In genomic region chr18:62369129-62369644, GRCh38 we compare ENCODE assay signal across 19 cellular contexts. TPM values are rescaled to one million over a fixed set of nuclear protein-coding genes. Genes with fewer than 3 reads are reported as not detected.
"Had no signal": no experiment of that assay in that cellular context is flagged by ENCODE, and none has a peak within 500 bp of the region (broad histone marks: within the 10 kb centered on the region; RNA-seq: fewer than 3 reads in every experiment).

No MANE protein-coding gene starts in this region.

- H3K27me3 ChIP-seq: colonic mucosa, hepatocyte, neutrophil, testis, tibial nerve had no signal

- H3K4me3 Mint-ChIP-seq: nephron progenitor cell; stimulated activated naive B cell treated with anti-CD40 and anti-IgM and Interleukin-4, amounts not matched to agents 10 μg/mL and 1 μg/mL and 100 μg/mL, for 72 hours; stimulated activated naive CD8-positive, alpha-beta T cell treated with anti-CD3 and anti-CD28 coated beads, Interleukin-15, amount 100 ng/mL, for 72 hours had no signal

- H3K79me2 ChIP-seq: hepatocyte had no signal

- H3K9me3 ChIP-seq: colonic mucosa, neutrophil, testis, tibial nerve had no signal

- FAIRE-seq: kidney had no signal

- H3K36me3 ChIP-seq: neutrophil, tibial nerve had no signal

- DNase-seq: colonic mucosa; effector CD4-positive, alpha-beta T cell; foreskin melanocyte; head of caudate nucleus; kidney; left cardiac atrium; mesendoderm; naive thymus-derived CD4-positive, alpha-beta T cell; nephron progenitor cell; posterior cingulate gyrus; stimulated activated CD4-positive, alpha-beta T cell treated with anti-CD3 and anti-CD28 coated beads, Interleukin-2, amount 100 ng/mL, for 24 hours; stimulated activated CD4-positive, alpha-beta T cell treated with anti-CD3 and anti-CD28 coated beads, Interleukin-4, amount 100 ng/mL, for 4 hours; stimulated activated naive B cell treated with anti-CD40 and anti-IgM and Interleukin-4, amounts not matched to agents 10 μg/mL and 1 μg/mL and 100 μg/mL, for 72 hours; stimulated activated naive CD8-positive, alpha-beta T cell treated with anti-CD3 and anti-CD28 coated beads, Interleukin-15, amount 100 ng/mL, for 72 hours; testis had no signal

- H3K4me1 ChIP-seq: colonic mucosa, testis, tibial nerve had no signal

- H3K9me3 Mint-ChIP-seq: naive thymus-derived CD4-positive, alpha-beta T cell; nephron progenitor cell; stimulated activated naive B cell treated with anti-CD40 and anti-IgM and Interleukin-4, amounts not matched to agents 10 μg/mL and 1 μg/mL and 100 μg/mL, for 72 hours; stimulated activated naive CD8-positive, alpha-beta T cell treated with anti-CD3 and anti-CD28 coated beads, Interleukin-15, amount 100 ng/mL, for 72 hours had no signal

- ATAC-seq: left cardiac atrium; naive thymus-derived CD4-positive, alpha-beta T cell; sciatic nerve; stimulated activated naive B cell treated with anti-CD40 and anti-IgM and Interleukin-4, amounts not matched to agents 10 μg/mL and 1 μg/mL and 100 μg/mL, for 72 hours had no signal

- H3K4me2 ChIP-seq: hepatocyte had no signal

- H3K27me3 Mint-ChIP-seq: stimulated activated naive CD8-positive, alpha-beta T cell treated with anti-CD3 and anti-CD28 coated beads, Interleukin-15, amount 100 ng/mL, for 72 hours had no signal

- H2AFZ ChIP-seq: hepatocyte had no signal

- H3K27ac ChIP-seq: colonic mucosa, hepatocyte, neutrophil, testis, tibial nerve had no signal

- H3K27ac Mint-ChIP-seq: nephron progenitor cell; stimulated activated naive B cell treated with anti-CD40 and anti-IgM and Interleukin-4, amounts not matched to agents 10 μg/mL and 1 μg/mL and 100 μg/mL, for 72 hours had no signal

- H3K4me3 ChIP-seq: colonic mucosa, hepatocyte, testis, tibial nerve had no signal

RNA-seq across cellular contexts. Expression of gene TNFRSF11A, which starts 44.1 kb away (rescaled TPM):
- polyA plus RNA-seq: naive thymus-derived CD4-positive, alpha-beta T cell had no signal
